Comparison of ENCODE assay signal across 11 cellular contexts in the genomic region with DNA sequence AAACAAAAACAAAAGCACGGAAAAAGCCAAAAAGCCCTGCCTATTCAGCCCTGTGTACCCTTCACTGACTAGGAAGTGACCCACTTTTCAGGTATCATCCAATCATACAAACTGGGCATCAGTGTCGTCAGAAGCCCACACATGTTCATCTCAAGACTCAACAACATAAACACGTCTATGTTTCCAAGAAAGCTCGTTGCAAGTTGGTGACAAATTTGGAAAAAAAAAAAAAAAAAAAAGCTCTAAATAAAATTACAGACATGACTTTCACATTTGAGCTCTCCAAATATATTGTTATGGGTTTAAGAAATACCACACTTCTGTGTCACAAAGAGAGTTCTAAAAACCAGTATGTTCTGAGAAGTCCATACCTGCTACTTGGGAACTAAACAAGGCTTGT.
DNase-seq lines count a peak whose midpoint lies in the region; ATAC-seq and TF ChIP-seq lines count a peak whose summit lies in the region.
"Had no signal": no experiment of that assay in that cellular context is flagged by ENCODE, and none has a peak within 500 bp of the region (broad histone marks: within the 10 kb centered on the region; RNA-seq: fewer than 3 reads in every experiment).

No MANE protein-coding gene starts in this region.

- no peak for TF ChIP-seq POLR2A in spleen (IDR thresholded peaks at IDR 0.05)

- intact Hi-C loops in activated CD4-positive, alpha-beta T cell treated with anti-CD3 and anti-CD28 coated beads, Interleukin-2, amount 10 ng/mL, durations not matched to agents 24 days and 14 days (cut with micrococcal nuclease): no loop called here
- intact Hi-C loops in spleen (cut with DNase I; ENCODE audit: low total_unique reads): no loop called here

- H3K27me3 ChIP-seq in spleen (replicated peaks in 1 of 7): no peaks in the 10 kb centered on the region
- H3K27me3 ChIP-seq: cardiac muscle cell, heart right ventricle had no signal

- H3K9me3 ChIP-seq in spleen: no peaks in the 10 kb centered on the region
- H3K9me3 ChIP-seq: heart right ventricle had no signal

- H3K4me3 ChIP-seq in epithelial cell of proximal tubule (ENCODE audit: low read depth, low read length) (peak overlapping the region; percentile 71), spleen (peak overlapping the region in 1 of 8 donors; percentile 45)
- H3K4me3 ChIP-seq: cardiac muscle cell had no signal

- POLR2A ChIA-PET in T-cell (lab: Charles Lee): interaction anchor here (0.6 to 3.5 kb wide), 30 partner anchors 8 to 170 kb away, joined by 3 to 62 read pairs (median 6); no protein-coding TSS in a partner anchor

- TF ChIP-seq CTCF in epithelial cell of proximal tubule (conservative IDR thresholded peaks at IDR 0.05; ENCODE audit: low read depth, low read length) (no peak), spleen (IDR thresholded peaks at IDR 0.05 in 8 of 11, conservative IDR thresholded peaks at IDR 0.05 in 3 of 11) (no peak)

- DNase-seq in activated CD4-positive, alpha-beta T cell treated with anti-CD3 and anti-CD28 coated beads, Interleukin-2, amount 10 ng/mL, durations not matched to agents 24 days and 14 days: no peak
- no peak for DNase-seq in activated CD4-positive, alpha-beta T cell treated with anti-CD3 and anti-CD28 coated beads, Interleukin-2, amount 50 U/mL, for 48 hours
- DNase-seq in T-cell: peak in 23 of 34 experiments; percentile 19 to 63 (median 44)
- no peak for DNase-seq in epithelial cell of proximal tubule (ENCODE audit: low read depth)
- DNase-seq in spleen: no peak
- no peak for DNase-seq in NCI-H1105 (lab: John Stamatoyannopoulos, UW)
- no peak for DNase-seq in NCI-H446 (lab: John Stamatoyannopoulos, UW)
- DNase-seq: heart right ventricle, NCI-H2171 treated with DMSO at 0.1 percent for 48 hours had no signal

- H3K4me3 Mint-ChIP-seq in activated CD4-positive, alpha-beta T cell treated with anti-CD3 and anti-CD28 coated beads, Interleukin-2, amount 10 ng/mL, durations not matched to agents 24 days and 14 days: peak overlapping the region; percentile 3
- peak overlapping the region; percentile 18 to 64 (median 50) for H3K4me3 Mint-ChIP-seq in T-cell

- peaks cover 0 to 41% (median 6%) of the 10 kb centered on the region in 6 donors for H3K36me3 ChIP-seq in spleen
- H3K36me3 ChIP-seq: cardiac muscle cell had no signal

- H3K4me1 ChIP-seq in spleen: peaks cover 23 to 98% (median 69%) of the 10 kb centered on the region in 6 donors

- 49 to 67% (median 63%) methylated on average over 4 of the region's 4 CpGs for WGBS in spleen, 5 donors

- no peaks in the 10 kb centered on the region for H3K27me3 Mint-ChIP-seq in activated CD4-positive, alpha-beta T cell treated with anti-CD3 and anti-CD28 coated beads, Interleukin-2, amount 10 ng/mL, durations not matched to agents 24 days and 14 days
- no peaks in the 10 kb centered on the region for H3K27me3 Mint-ChIP-seq in T-cell

- H3K27ac Mint-ChIP-seq in activated CD4-positive, alpha-beta T cell treated with anti-CD3 and anti-CD28 coated beads, Interleukin-2, amount 10 ng/mL, durations not matched to agents 24 days and 14 days: peak overlapping the region; percentile 52
- H3K27ac Mint-ChIP-seq in T-cell: peak overlapping the region; percentile 93 to 97

- no peaks in the 10 kb centered on the region for H3K9me3 Mint-ChIP-seq in activated CD4-positive, alpha-beta T cell treated with anti-CD3 and anti-CD28 coated beads, Interleukin-2, amount 10 ng/mL, durations not matched to agents 24 days and 14 days
- no peaks in the 10 kb centered on the region for H3K9me3 Mint-ChIP-seq in T-cell

- CTCF ChIA-PET in T-cell (lab: Charles Lee): interaction anchor here (0.5 to 2.6 kb wide), 25 partner anchors 8 to 473 kb away, joined by 3 to 19 read pairs (median 4); no protein-coding TSS in a partner anchor

- ATAC-seq in T-cell (replicated peaks in 1 of 4) (peak; percentile 65 to 76 (median 73)), HG03045 (IDR thresholded peaks at IDR 0.05; ENCODE audit: unreplicated experiment) (no peak)
- ATAC-seq: heart right ventricle had no signal

- peak overlapping the region in 7 of 8 donors; percentile 13 to 89 (median 84) for H3K27ac ChIP-seq in spleen
- H3K27ac ChIP-seq: cardiac muscle cell had no signal

- H3K36me3 Mint-ChIP-seq in activated CD4-positive, alpha-beta T cell treated with anti-CD3 and anti-CD28 coated beads, Interleukin-2, amount 10 ng/mL, durations not matched to agents 24 days and 14 days (ENCODE audit: low read depth): peaks cover 85% of the 10 kb centered on the region
- peaks cover 72% of the 10 kb centered on the region for H3K36me3 Mint-ChIP-seq in T-cell

- H3K4me1 Mint-ChIP-seq in activated CD4-positive, alpha-beta T cell treated with anti-CD3 and anti-CD28 coated beads, Interleukin-2, amount 10 ng/mL, durations not matched to agents 24 days and 14 days: peaks cover 81% of the 10 kb centered on the region
- peaks cover 92 to 97% (median 93%) of the 10 kb centered on the region in 3 donors for H3K4me1 Mint-ChIP-seq in T-cell

Comparison
In these comparisons a context has a peak if more than half of its experiments do, and no peak if none do; other contexts are left out.
1. DNase-seq: peak in T-cell (23 of 34); none in activated CD4-positive, alpha-beta T cell treated with anti-CD3 and anti-CD28 coated beads, Interleukin-2, amount 10 ng/mL, durations not matched to agents 24 days and 14 days (single experiment), activated CD4-positive, alpha-beta T cell treated with anti-CD3 and anti-CD28 coated beads, Interleukin-2, amount 50 U/mL, for 48 hours (0 of 2), epithelial cell of proximal tubule (single experiment), spleen (single experiment), NCI-H1105 (single experiment) and NCI-H446 (0 of 2).